ENCODE assay signal across 25 cellular contexts in the genomic region with DNA sequence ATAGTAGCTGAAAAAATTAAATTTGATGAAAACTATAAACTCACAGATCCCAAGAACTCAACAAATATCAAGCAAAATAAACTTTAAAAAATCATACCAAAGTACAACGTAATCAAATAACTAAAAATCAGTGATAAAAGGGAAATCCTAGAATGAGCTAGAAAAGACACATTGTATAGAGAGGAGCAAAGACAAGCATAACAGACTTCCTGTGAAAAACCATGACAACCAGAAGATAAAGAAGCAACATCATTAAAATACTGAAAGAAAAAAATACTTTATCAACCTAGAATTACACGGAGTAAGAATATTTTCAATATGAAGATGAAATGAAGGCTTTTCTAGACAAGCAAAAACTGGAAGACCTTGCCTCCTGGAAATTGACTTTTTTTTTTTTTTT. TPM values are rescaled to one million over a fixed set of nuclear protein-coding genes. Genes with fewer than 3 reads are reported as not detected.
A peak's percentile ranks its signal among the peaks of the same experiment; 100 is the strongest.
DNase-seq lines count a peak whose midpoint lies in the region; ATAC-seq, FAIRE-seq and TF ChIP-seq lines count a peak whose summit lies in the region.
"Had no signal": no experiment of that assay in that cellular context is flagged by ENCODE, and none has a peak within 500 bp of the region (broad histone marks: within the 10 kb centered on the region; RNA-seq: fewer than 3 reads in every experiment).

No MANE protein-coding gene starts in this region.

- H3K4me3 Mint-ChIP-seq in astrocyte (ENCODE audit: unreplicated experiment) (no peak overlapping the region), type B pancreatic cell (peak overlapping the region; percentile 5)

- H2AFZ ChIP-seq in astrocyte (ENCODE audit: low read depth, low read length) (no peak overlapping the region), hepatocyte (no peak overlapping the region)

- no peak overlapping the region for H3K4me3 ChIP-seq in astrocyte (ENCODE audit: insufficient read depth, low read depth, low read length)
- no peak overlapping the region for H3K4me3 ChIP-seq in hepatocyte
- H3K4me3 ChIP-seq: BLaER1, MG63, SJSA1 had no signal

- H3K9me3 Mint-ChIP-seq in astrocyte (ENCODE audit: unreplicated experiment): peaks cover 5% of the 10 kb centered on the region
- H3K9me3 Mint-ChIP-seq in type B pancreatic cell: no peaks in the 10 kb centered on the region

- peaks cover 17% of the 10 kb centered on the region for H3K27me3 Mint-ChIP-seq in astrocyte (ENCODE audit: low read depth, unreplicated experiment)
- H3K27me3 Mint-ChIP-seq in type B pancreatic cell: peaks cover 8% of the 10 kb centered on the region

- H3K79me2 ChIP-seq in astrocyte (ENCODE audit: insufficient read depth, low read length): no peaks in the 10 kb centered on the region
- H3K79me2 ChIP-seq in hepatocyte: no peaks in the 10 kb centered on the region

- WGBS in hepatocyte (ENCODE audit: low lambda C conversion rate, missing lambda C conversion rate): 82% methylated on average over 2 of the region's 2 CpGs

- H3K27me3 ChIP-seq in astrocyte (ENCODE audit: insufficient read depth, low read length): no peaks in the 10 kb centered on the region
- H3K27me3 ChIP-seq in hepatocyte: no peaks in the 10 kb centered on the region
- H3K27me3 ChIP-seq: BLaER1, MG63, SJSA1 had no signal

- no peaks in the 10 kb centered on the region for H3K4me1 Mint-ChIP-seq in astrocyte (ENCODE audit: low read depth, unreplicated experiment)
- H3K4me1 Mint-ChIP-seq in type B pancreatic cell (ENCODE audit: unreplicated experiment): no peaks in the 10 kb centered on the region
- H3K4me1 Mint-ChIP-seq: CD4-positive, alpha-beta memory T cell had no signal

- H4K20me1 ChIP-seq in astrocyte (ENCODE audit: insufficient read depth, low read length): no peaks in the 10 kb centered on the region
- no peaks in the 10 kb centered on the region for H4K20me1 ChIP-seq in hepatocyte (ENCODE audit: insufficient read depth, poor library complexity, severe bottlenecking)
- H4K20me1 ChIP-seq: BLaER1 had no signal

- TF ChIP-seq CTCF in astrocyte (IDR thresholded peaks at IDR 0.05; ENCODE audit: insufficient read depth, low read depth, low read length) (no peak), hepatocyte (IDR thresholded peaks at IDR 0.05; ENCODE audit: poor library complexity) (no peak), type B pancreatic cell (conservative IDR thresholded peaks at IDR 0.05) (no peak)

- TF ChIP-seq POLR2A in GM12891 (IDR thresholded peaks at IDR 0.05; ENCODE audit: low read depth, low read length): no peak

- H3K36me3 Mint-ChIP-seq in astrocyte (ENCODE audit: low read depth, unreplicated experiment): peaks cover 2% of the 10 kb centered on the region
- H3K36me3 Mint-ChIP-seq in type B pancreatic cell: no peaks in the 10 kb centered on the region
- H3K36me3 Mint-ChIP-seq: CD4-positive, alpha-beta memory T cell had no signal

- no peaks in the 10 kb centered on the region for H3K9me2 ChIP-seq in hepatocyte (replicated peaks; ENCODE audit: insufficient read depth)

- no peak for ATAC-seq in HG03460 (IDR thresholded peaks at IDR 0.05; ENCODE audit: unreplicated experiment)
- ATAC-seq: Right ventricle myocardium inferior had no signal

- H3K9me3 ChIP-seq in astrocyte (ENCODE audit: insufficient read depth, low read depth, low read length) (peaks cover 3% of the 10 kb centered on the region), hepatocyte (ENCODE audit: low read depth) (no peaks in the 10 kb centered on the region)
- H3K9me3 ChIP-seq: MG63 had no signal

- no peak overlapping the region for H3K9ac ChIP-seq in astrocyte (ENCODE audit: low read length)
- H3K9ac ChIP-seq: BLaER1 had no signal

- DNase-seq in DMS53 (lab: John Stamatoyannopoulos, UW): peak; percentile 39
- no peak for DNase-seq in DMS53 treated with DMSO at 0.1 percent for 48 hours (lab: John Stamatoyannopoulos, UW; ENCODE audit: unreplicated experiment)
- no peak for DNase-seq in astrocyte (ENCODE audit: low read depth)
- no peak for DNase-seq in hepatocyte (ENCODE audit: low spot score)
- DNase-seq in type B pancreatic cell (ENCODE audit: extremely low spot score, unreplicated experiment): no peak
- DNase-seq in activated CD4-positive, alpha-beta T cell treated with anti-CD3 and anti-CD28 coated beads for 48 hours: no peak
- DNase-seq in GM12891 (ENCODE audit: insufficient read length, low spot score): no peak
- DNase-seq: ACHN; CD4-positive, alpha-beta memory T cell; GDM1; MG63; NCI-H1417; NCI-H1694 treated with DMSO at 0.1 percent for 48 hours; NCI-H2107; NCI-H2227 treated with DMSO at 0.1 percent for 48 hours; NCI-H510A treated with DMSO at 0.1 percent for 48 hours; NCI-H748 treated with DMSO at 0.1 percent for 48 hours had no signal

- H3K27ac ChIP-seq in astrocyte (ENCODE audit: low read depth, low read length) (no peak overlapping the region), hepatocyte (no peak overlapping the region)
- H3K27ac ChIP-seq: 22Rv1, BLaER1, SJSA1 had no signal

- H3K4me2 ChIP-seq in astrocyte (ENCODE audit: low read length) (no peak overlapping the region), hepatocyte (peak overlapping the region; percentile 46)
- H3K4me2 ChIP-seq: BLaER1 had no signal

- no peaks in the 10 kb centered on the region for H3K36me3 ChIP-seq in astrocyte (ENCODE audit: insufficient read depth, low read length)
- no peaks in the 10 kb centered on the region for H3K36me3 ChIP-seq in hepatocyte (replicated peaks; ENCODE audit: insufficient read depth, low read depth)
- H3K36me3 ChIP-seq: BLaER1, MG63, SJSA1 had no signal

- FAIRE-seq in astrocyte (lab: Jason Lieb, UNC): no peak
- no peak for FAIRE-seq in GM12891 (lab: Jason Lieb, UNC)
- FAIRE-seq: H54 had no signal

- H3K4me1 ChIP-seq in astrocyte (ENCODE audit: insufficient read depth, low read length) (no peaks in the 10 kb centered on the region), hepatocyte (ENCODE audit: insufficient read depth) (no peaks in the 10 kb centered on the region)
- H3K4me1 ChIP-seq: BLaER1, SJSA1 had no signal

- H3K27ac Mint-ChIP-seq in astrocyte (ENCODE audit: unreplicated experiment) (peak overlapping the region; percentile 34), type B pancreatic cell (no peak overlapping the region)
- H3K27ac Mint-ChIP-seq: CD4-positive, alpha-beta memory T cell had no signal

TF ChIP-seq in GM12891, 5 proteins besides CTCF, POLR2A, EP300 and RAD21:
- TF ChIP-seq PAX5 (IDR thresholded peaks at IDR 0.05; ENCODE audit: insufficient read depth, low read length, severe bottlenecking) (no peak), SPI1 (IDR thresholded peaks at IDR 0.05; ENCODE audit: low read depth, low read length) (no peak), TAF1 (IDR thresholded peaks at IDR 0.05; ENCODE audit: low read depth, low read length) (no peak), POLR2AphosphoS5 (IDR thresholded peaks at IDR 0.05; ENCODE audit: low read depth, low read length) (no peak), POU2F2 (IDR thresholded peaks at IDR 0.05; ENCODE audit: low read depth, low read length) (no peak)

RNA-seq across cellular contexts. Expression of a gene that starts 9.8 kb away (rescaled TPM):
- 0.05 TPM in 1 of 2 replicates, not detected in the other for total RNA-seq in astrocyte
- 0.03 TPM in 1 of 2 replicates, not detected in the other for total RNA-seq in hepatocyte
- polyA plus RNA-seq in hepatocyte: not detected in 2 replicates
- 1.6 and 4.9 TPM in 2 replicates for total RNA-seq in type B pancreatic cell (ENCODE audit: low replicate concordance)
- 0.01 TPM for polyA plus RNA-seq in GM12891 (2012; ENCODE audit: low read depth, missing spikeins)
- total RNA-seq: CD4-positive, alpha-beta memory T cell; Daoy; LHCN-M2; SJSA1 had no signal
- polyA plus RNA-seq: CD4-positive, alpha-beta memory T cell had no signal

RNA-seq across cellular contexts. Expression of a gene that starts 36.5 kb away (rescaled TPM):
- not detected in 2 replicates for total RNA-seq in astrocyte
- total RNA-seq in hepatocyte: not detected in 2 replicates
- polyA plus RNA-seq in hepatocyte: not detected in 2 replicates
- total RNA-seq in type B pancreatic cell (ENCODE audit: low replicate concordance): 0.43 and 0.65 TPM in 2 replicates
- polyA plus RNA-seq in GM12891 (2012; ENCODE audit: low read depth, missing spikeins): 0.03 TPM
- total RNA-seq: CD4-positive, alpha-beta memory T cell; Daoy; LHCN-M2; Right ventricle myocardium inferior; SJSA1 had no signal
- polyA plus RNA-seq: CD4-positive, alpha-beta memory T cell had no signal
